8 cellular contexts compared by ENCODE assay signal in genomic region chr2:204842731-204843490, GRCh38.
A peak's percentile ranks its signal among the peaks of the same experiment; 100 is the strongest.
DNase-seq lines count a peak whose midpoint lies in the region; ATAC-seq and TF ChIP-seq lines count a peak whose summit lies in the region.
"Had no signal": no experiment of that assay in that cellular context is flagged by ENCODE, and none has a peak within 500 bp of the region (broad histone marks: within the 10 kb centered on the region; RNA-seq: fewer than 3 reads in every experiment).

No MANE protein-coding gene starts in this region.

- WGBS in stomach, 5 donors = 58 to 67% (median 65%) methylated on average over 9 of the region's 9 CpGs

- no peak for TF ChIP-seq CTCF in right atrium auricular region (IDR thresholded peaks at IDR 0.05)
- TF ChIP-seq CTCF in stomach (IDR thresholded peaks at IDR 0.05) = no peak

- no peak for TF ChIP-seq POLR2A in stomach (IDR thresholded peaks at IDR 0.05)

- no peak overlapping the region for H3K4me3 Mint-ChIP-seq in activated T-cell treated with anti-CD3 and anti-CD28 coated beads, Interleukin-2, amount 50 U/mL, for 4 hours

- H3K9me3 ChIP-seq in right atrium auricular region (no peaks in the 10 kb centered on the region), stomach (no peaks in the 10 kb centered on the region)
- H3K9me3 ChIP-seq: tibial artery had no signal

- ATAC-seq in activated T-cell treated with anti-CD3 and anti-CD28 coated beads, Interleukin-2, amount 50 U/mL, for 4 hours = peak; percentile 66 to 85

- peak; percentile 33 for DNase-seq in HK-2 (ENCODE audit: unreplicated experiment)
- DNase-seq in activated T-cell treated with anti-CD3 and anti-CD28 coated beads, Interleukin-2, amount 50 U/mL, for 4 hours = no peak
- DNase-seq in right atrium auricular region (ENCODE audit: low spot score) = peak; percentile 71
- peak; percentile 24 for DNase-seq in stimulated activated CD4-positive, alpha-beta T cell treated with anti-CD3 and anti-CD28 coated beads, Interleukin-4, amount 100 ng/mL, for 24 hours
- no peak for DNase-seq in NCI-H82 treated with DMSO at 0.1 percent for 48 hours (lab: John Stamatoyannopoulos, UW; ENCODE audit: unreplicated experiment)
- DNase-seq in stomach = no peak
- DNase-seq in effector CD4-positive, alpha-beta T cell = no peak

- peaks cover 0 to 14% of the 10 kb centered on the region in 2 donors for H3K4me1 ChIP-seq in right atrium auricular region
- peaks cover 0 to 22% (median 7%) of the 10 kb centered on the region in 4 donors for H3K4me1 ChIP-seq in stomach

- H3K36me3 ChIP-seq in right atrium auricular region (no peaks in the 10 kb centered on the region), stomach (no peaks in the 10 kb centered on the region)
- H3K36me3 ChIP-seq: tibial artery had no signal

- no peaks in the 10 kb centered on the region for H3K27me3 Mint-ChIP-seq in activated T-cell treated with anti-CD3 and anti-CD28 coated beads, Interleukin-2, amount 50 U/mL, for 4 hours (ENCODE audit: low read depth)

- H3K27ac ChIP-seq in right atrium auricular region (peak overlapping the region in 1 of 2 donors; percentile 1), stomach (peak overlapping the region in 2 of 5 donors; percentile 8 to 21)
- H3K27ac ChIP-seq: tibial artery had no signal

- no peaks in the 10 kb centered on the region for H3K27me3 ChIP-seq in right atrium auricular region
- H3K27me3 ChIP-seq in stomach = no peaks in the 10 kb centered on the region
- H3K27me3 ChIP-seq: tibial artery had no signal

- H3K9me3 Mint-ChIP-seq in activated T-cell treated with anti-CD3 and anti-CD28 coated beads, Interleukin-2, amount 50 U/mL, for 4 hours = no peaks in the 10 kb centered on the region

- H3K4me3 ChIP-seq in right atrium auricular region (no peak overlapping the region), stomach (no peak overlapping the region)
- H3K4me3 ChIP-seq: tibial artery had no signal

- intact Hi-C loops in stomach (cut with DNase I; ENCODE audit: low total_unique reads) = no loop called here

- TF ChIP-seq EP300 in stomach (IDR thresholded peaks at IDR 0.05) = no peak

- peaks cover 8% of the 10 kb centered on the region for H3K4me1 Mint-ChIP-seq in activated T-cell treated with anti-CD3 and anti-CD28 coated beads, Interleukin-2, amount 50 U/mL, for 4 hours (ENCODE audit: low read depth)

- H3K36me3 Mint-ChIP-seq in activated T-cell treated with anti-CD3 and anti-CD28 coated beads, Interleukin-2, amount 50 U/mL, for 4 hours (ENCODE audit: insufficient read depth) = no peaks in the 10 kb centered on the region

Comparison
In these comparisons a context has a peak if more than half of its experiments do, and no peak if none do; other contexts are left out.
1. DNase-seq: peak in HK-2 (single experiment), right atrium auricular region (single experiment) and stimulated activated CD4-positive, alpha-beta T cell treated with anti-CD3 and anti-CD28 coated beads, Interleukin-4, amount 100 ng/mL, for 24 hours (single experiment); none in activated T-cell treated with anti-CD3 and anti-CD28 coated beads, Interleukin-2, amount 50 U/mL, for 4 hours (single experiment), NCI-H82 treated with DMSO at 0.1 percent for 48 hours (single experiment), stomach (single experiment) and effector CD4-positive, alpha-beta T cell (single experiment).